In the genomic region with DNA sequence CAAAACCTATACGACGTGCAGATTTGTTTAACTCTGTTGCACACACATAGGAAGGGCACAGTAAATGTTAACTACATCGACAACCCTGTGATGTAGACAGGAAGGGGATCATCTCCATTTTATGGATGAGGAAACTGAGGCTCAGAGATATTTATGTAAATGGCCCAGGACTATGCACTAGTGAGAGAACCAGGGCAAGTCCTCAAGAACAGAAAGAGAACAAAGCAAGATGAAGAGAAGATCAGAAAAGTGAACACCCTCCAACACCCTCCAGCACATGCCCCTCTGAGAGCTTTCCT, we compare ENCODE assay signal across 30 cellular contexts. TPM values are rescaled to one million over a fixed set of nuclear protein-coding genes. Genes with fewer than 3 reads are reported as not detected.
DNase-seq lines count a peak whose midpoint lies in the region; ATAC-seq, FAIRE-seq and TF ChIP-seq lines count a peak whose summit lies in the region.
"Had no signal": no experiment of that assay in that cellular context is flagged by ENCODE, and none has a peak within 500 bp of the region (broad histone marks: within the 10 kb centered on the region; RNA-seq: fewer than 3 reads in every experiment).

No MANE protein-coding gene starts in this region.

- H3F3A ChIP-seq in smooth muscle cell (ENCODE audit: low read depth), result peaks cover 31% of the 10 kb centered on the region

- H3K36me3 Mint-ChIP-seq in astrocyte (ENCODE audit: low read depth, unreplicated experiment), result peaks cover 3% of the 10 kb centered on the region
- H3K36me3 Mint-ChIP-seq in activated CD8-positive, alpha-beta T cell treated with anti-CD3 and anti-CD28 coated beads, Interleukin-2, amount 10 ng/mL, durations not matched to agents 7 days and 5 days (ENCODE audit: low read depth), result no peaks in the 10 kb centered on the region
- H3K36me3 Mint-ChIP-seq: activated naive CD8-positive, alpha-beta T cell; CD4-positive, CD25-positive, alpha-beta regulatory T cell had no signal

- H3K27me3 ChIP-seq in HUES48 (ENCODE audit: control insufficient read depth, insufficient read depth, low read length) (no peaks in the 10 kb centered on the region), astrocyte (ENCODE audit: insufficient read depth, low read length) (no peaks in the 10 kb centered on the region), iPS-20b (ENCODE audit: insufficient read depth, low read length) (no peaks in the 10 kb centered on the region), smooth muscle cell (ENCODE audit: low read depth) (no peaks in the 10 kb centered on the region)
- H3K27me3 ChIP-seq: ascending aorta, MG63, SJCRH30, testis had no signal

- H3K4me3 ChIP-seq in HUES48 (ENCODE audit: low read depth, low read length), result peak overlapping the region; percentile 46
- H3K4me3 ChIP-seq in astrocyte (ENCODE audit: insufficient read depth, low read depth, low read length), result no peak overlapping the region
- H3K4me3 ChIP-seq in iPS-20b (ENCODE audit: low read length), result peak overlapping the region; percentile 79
- H3K4me3 ChIP-seq in smooth muscle cell, result no peak overlapping the region
- H3K4me3 ChIP-seq: K562 had no signal

- no peak for FAIRE-seq in astrocyte (lab: Jason Lieb, UNC)
- FAIRE-seq: K562, kidney, RCC 7860 had no signal

- H3K4me3 Mint-ChIP-seq in astrocyte (ENCODE audit: unreplicated experiment), result peak overlapping the region; percentile 83
- no peak overlapping the region for H3K4me3 Mint-ChIP-seq in activated CD8-positive, alpha-beta T cell treated with anti-CD3 and anti-CD28 coated beads, Interleukin-2, amount 10 ng/mL, durations not matched to agents 7 days and 5 days

- H3K9ac ChIP-seq in HUES48 (ENCODE audit: low read depth, low read length), result peak overlapping the region; percentile 8; the same call in 1 of the 2 replicates
- no peak overlapping the region for H3K9ac ChIP-seq in astrocyte (ENCODE audit: low read length)
- peak overlapping the region; percentile 21; the same call in 1 of the 2 replicates for H3K9ac ChIP-seq in iPS-20b (ENCODE audit: low read depth, low read length)
- no peak overlapping the region for H3K9ac ChIP-seq in smooth muscle cell (ENCODE audit: low read depth)

- no peaks in the 10 kb centered on the region for H3K9me3 ChIP-seq in HUES48 (ENCODE audit: control insufficient read depth, insufficient read depth, low read length)
- H3K9me3 ChIP-seq in astrocyte (ENCODE audit: insufficient read depth, low read depth, low read length), result no peaks in the 10 kb centered on the region
- H3K9me3 ChIP-seq in iPS-20b (ENCODE audit: insufficient read depth, low read depth, low read length), result no peaks in the 10 kb centered on the region
- H3K9me3 ChIP-seq in smooth muscle cell (replicated peaks; ENCODE audit: low read depth), result no peaks in the 10 kb centered on the region
- H3K9me3 ChIP-seq: ascending aorta, sigmoid colon, SJCRH30, testis had no signal

- H2AFZ ChIP-seq in astrocyte (ENCODE audit: low read depth, low read length) (no peak overlapping the region), smooth muscle cell (ENCODE audit: low read depth) (no peak overlapping the region)

- peak overlapping the region; percentile 98 for H3K27ac ChIP-seq in HUES48 (ENCODE audit: low read depth, low read length)
- H3K27ac ChIP-seq in astrocyte (ENCODE audit: low read depth, low read length), result no peak overlapping the region
- H3K27ac ChIP-seq in iPS-20b (ENCODE audit: low read length), result no peak overlapping the region
- peak overlapping the region; percentile 32 for H3K27ac ChIP-seq in smooth muscle cell (ENCODE audit: low read depth)
- H3K27ac ChIP-seq: ascending aorta, sigmoid colon, SJCRH30, testis had no signal

- POLR2A ChIA-PET in activated CD8-positive, alpha-beta T cell treated with anti-CD3 and anti-CD28 coated beads, Interleukin-2, amount 10 ng/mL, durations not matched to agents 7 days and 5 days (lab: Charles Lee), result no interaction called here

- H3K36me3 ChIP-seq in HUES48 (ENCODE audit: control insufficient read depth, insufficient read depth, low read length) (no peaks in the 10 kb centered on the region), astrocyte (ENCODE audit: insufficient read depth, low read length) (no peaks in the 10 kb centered on the region), iPS-20b (ENCODE audit: insufficient read depth, low read depth, low read length) (no peaks in the 10 kb centered on the region), smooth muscle cell (ENCODE audit: low read depth) (no peaks in the 10 kb centered on the region)
- H3K36me3 ChIP-seq: ascending aorta, MG63, sigmoid colon, SJCRH30 had no signal

- WGBS in smooth muscle cell (ENCODE audit: low lambda C conversion rate), result 22% methylated on average over 3 of the region's 3 CpGs

- CTCF ChIA-PET in activated CD8-positive, alpha-beta T cell treated with anti-CD3 and anti-CD28 coated beads, Interleukin-2, amount 10 ng/mL, durations not matched to agents 7 days and 5 days (lab: Charles Lee), result no interaction called here

- no peak overlapping the region for H3K27ac Mint-ChIP-seq in astrocyte (ENCODE audit: unreplicated experiment)
- no peak overlapping the region for H3K27ac Mint-ChIP-seq in activated CD8-positive, alpha-beta T cell treated with anti-CD3 and anti-CD28 coated beads, Interleukin-2, amount 10 ng/mL, durations not matched to agents 7 days and 5 days
- H3K27ac Mint-ChIP-seq: activated naive CD8-positive, alpha-beta T cell; CD4-positive, CD25-positive, alpha-beta regulatory T cell had no signal

- H4K20me1 ChIP-seq in astrocyte (ENCODE audit: insufficient read depth, low read length) (no peaks in the 10 kb centered on the region), smooth muscle cell (ENCODE audit: low read depth) (peaks cover 6% of the 10 kb centered on the region)

- peaks cover 59% of the 10 kb centered on the region for H3K4me1 ChIP-seq in HUES48 (ENCODE audit: control insufficient read depth, insufficient read depth, low read length)
- no peaks in the 10 kb centered on the region for H3K4me1 ChIP-seq in astrocyte (ENCODE audit: insufficient read depth, low read length)
- peaks cover 37% of the 10 kb centered on the region for H3K4me1 ChIP-seq in iPS-20b (ENCODE audit: insufficient read depth, low read length)
- peaks cover 42% of the 10 kb centered on the region for H3K4me1 ChIP-seq in smooth muscle cell (ENCODE audit: low read depth)
- H3K4me1 ChIP-seq: ascending aorta, SJCRH30 had no signal

- H3K4me2 ChIP-seq in astrocyte (ENCODE audit: low read length) (no peak overlapping the region), smooth muscle cell (peak overlapping the region; percentile 87)

- TF ChIP-seq CTCF in astrocyte (IDR thresholded peaks at IDR 0.05; ENCODE audit: insufficient read depth, low read depth, low read length) (no peak), smooth muscle cell (IDR thresholded peaks at IDR 0.05; ENCODE audit: borderline replicate concordance, insufficient read depth, poor library complexity, severe bottlenecking) (no peak)

- no peaks in the 10 kb centered on the region for H3K9me3 Mint-ChIP-seq in astrocyte (ENCODE audit: unreplicated experiment)
- no peaks in the 10 kb centered on the region for H3K9me3 Mint-ChIP-seq in activated CD8-positive, alpha-beta T cell treated with anti-CD3 and anti-CD28 coated beads, Interleukin-2, amount 10 ng/mL, durations not matched to agents 7 days and 5 days (ENCODE audit: insufficient read depth)
- H3K9me3 Mint-ChIP-seq: nephron had no signal

- ATAC-seq in GM18867 (IDR thresholded peaks at IDR 0.05; ENCODE audit: unreplicated experiment), result no peak
- no peak for ATAC-seq in HG02852 (IDR thresholded peaks at IDR 0.05; ENCODE audit: unreplicated experiment)
- ATAC-seq in activated CD8-positive, alpha-beta T cell treated with anti-CD3 and anti-CD28 coated beads, Interleukin-2, amount 10 ng/mL, durations not matched to agents 7 days and 5 days, result no peak
- ATAC-seq: K562; stimulated activated naive CD8-positive, alpha-beta T cell treated with anti-CD3 and anti-CD28 coated beads, Interleukin-15, Interleukin-2, amounts not matched to agents 100 U/mL and 50 U/mL, for 24 hours had no signal

- no peak for DNase-seq in astrocyte (ENCODE audit: low read depth)
- no peak for DNase-seq in smooth muscle cell (lab: John Stamatoyannopoulos, UW; ENCODE audit: unreplicated experiment)
- DNase-seq in KBM-7, result no peak
- DNase-seq in activated CD8-positive, alpha-beta T cell treated with anti-CD3 and anti-CD28 coated beads, Interleukin-2, amount 10 ng/mL, durations not matched to agents 7 days and 5 days, result no peak
- DNase-seq: activated CD4-positive, CD25-positive, alpha-beta regulatory T cell treated with anti-CD3 and anti-CD28 coated beads, Interleukin-2, amount 50 U/mL, for 72 hours; activated effector memory CD4-positive, alpha-beta T cell treated with Interleukin-2 at 50 U/mL for 16 hours; CD4-positive, CD25-positive, alpha-beta regulatory T cell; central memory CD4-positive, alpha-beta T cell; dermis blood vessel endothelial cell; DMS 273 treated with DMSO at 0.1 percent for 48 hours; sigmoid colon; stimulated activated CD4-positive, alpha-beta T cell treated with anti-CD3 and anti-CD28 coated beads, Interleukin-15, amount 100 ng/mL, for 24 hours; stimulated activated naive CD8-positive, alpha-beta T cell treated with anti-CD3 and anti-CD28 coated beads, Interleukin-15, Interleukin-2, amounts not matched to agents 100 U/mL and 50 U/mL, for 24 hours; T-helper 1 cell had no signal

- no peaks in the 10 kb centered on the region for H3K79me2 ChIP-seq in astrocyte (ENCODE audit: insufficient read depth, low read length)
- H3K79me2 ChIP-seq in smooth muscle cell (ENCODE audit: low read depth), result peaks cover 4% of the 10 kb centered on the region

- in situ Hi-C loops in KBM-7 (cut with MboI; ENCODE audit: low pct_unique_long_range_greater_than_20kb, low sequenced_read_pairs), result no loop called here

- peaks cover 14% of the 10 kb centered on the region for H3K4me1 Mint-ChIP-seq in astrocyte (ENCODE audit: low read depth, unreplicated experiment)
- no peaks in the 10 kb centered on the region for H3K4me1 Mint-ChIP-seq in activated CD8-positive, alpha-beta T cell treated with anti-CD3 and anti-CD28 coated beads, Interleukin-2, amount 10 ng/mL, durations not matched to agents 7 days and 5 days (ENCODE audit: low read depth)

- H3K27me3 Mint-ChIP-seq in astrocyte (ENCODE audit: low read depth, unreplicated experiment), result no peaks in the 10 kb centered on the region
- peaks cover 16% of the 10 kb centered on the region for H3K27me3 Mint-ChIP-seq in activated CD8-positive, alpha-beta T cell treated with anti-CD3 and anti-CD28 coated beads, Interleukin-2, amount 10 ng/mL, durations not matched to agents 7 days and 5 days (ENCODE audit: low read depth)

RNA-seq across cellular contexts. Expression of gene PCDHAC2, which starts 36.3 kb away (rescaled TPM):
- 6.9 and 7.7 TPM in 2 replicates for total RNA-seq in astrocyte
- total RNA-seq in smooth muscle cell, result 5.2 and 7.4 TPM in 2 replicates
- 3.5 and 4.7 TPM in 2 replicates for polyA plus RNA-seq in smooth muscle cell
- total RNA-seq in activated CD8-positive, alpha-beta T cell treated with anti-CD3 and anti-CD28 coated beads, Interleukin-2, amount 10 ng/mL, durations not matched to agents 7 days and 5 days, result not detected
- total RNA-seq: ascending aorta; CD4-positive, CD25-positive, alpha-beta regulatory T cell; glomerular endothelial cell; K562; SJCRH30 had no signal
- polyA plus RNA-seq: CD4-positive, CD25-positive, alpha-beta regulatory T cell had no signal

RNA-seq across cellular contexts. Expression of gene PCDHB1, which starts 48.6 kb away (rescaled TPM):
- total RNA-seq in astrocyte (not detected in 2 replicates), smooth muscle cell (0.04 and 0.22 TPM in 2 replicates)
- polyA plus RNA-seq in smooth muscle cell, result not detected in 2 replicates
- not detected for total RNA-seq in activated CD8-positive, alpha-beta T cell treated with anti-CD3 and anti-CD28 coated beads, Interleukin-2, amount 10 ng/mL, durations not matched to agents 7 days and 5 days
- total RNA-seq: ascending aorta; CD4-positive, CD25-positive, alpha-beta regulatory T cell; dermis blood vessel endothelial cell; glomerular endothelial cell; K562; lower leg skin; posterior vena cava; SJCRH30 had no signal
- polyA plus RNA-seq: CD4-positive, CD25-positive, alpha-beta regulatory T cell; K562 had no signal

Comparison
In these comparisons a context has a peak if more than half of its experiments do, and no peak if none do; other contexts are left out.
1. H3K27ac ChIP-seq: peak in HUES48 (single experiment) and smooth muscle cell (single experiment); none in astrocyte (single experiment) and iPS-20b (single experiment).
2. H3K4me3 ChIP-seq: peak in HUES48 (single experiment) and iPS-20b (single experiment); none in astrocyte (single experiment) and smooth muscle cell (single experiment).
3. H3K9ac ChIP-seq: peak in HUES48 (single experiment) and iPS-20b (single experiment); none in astrocyte (single experiment) and smooth muscle cell (single experiment).